ENCODE assay signal across 20 cellular contexts in the genomic region with DNA sequence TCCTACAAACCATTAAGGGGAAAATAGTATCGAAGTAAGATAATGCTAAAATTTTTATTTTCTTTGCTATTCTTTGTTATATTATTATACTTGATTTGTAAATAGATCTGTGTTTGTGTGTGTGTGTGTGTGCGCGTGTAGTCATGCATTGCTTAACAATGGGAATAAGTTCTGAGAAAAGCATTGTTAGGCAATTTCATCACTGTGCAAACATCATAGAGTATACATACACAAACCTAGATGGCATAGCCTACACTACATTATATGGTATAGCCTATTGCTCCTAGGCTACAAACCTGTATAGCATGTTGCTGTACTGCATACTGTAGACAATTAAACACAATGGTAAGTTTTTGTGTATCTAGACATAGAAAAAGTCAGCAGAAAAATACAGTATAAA. TPM values are rescaled to one million over a fixed set of nuclear protein-coding genes. Genes with fewer than 3 reads are reported as not detected.
DNase-seq lines count a peak whose midpoint lies in the region; ATAC-seq, FAIRE-seq and TF ChIP-seq lines count a peak whose summit lies in the region.
"Had no signal": no experiment of that assay in that cellular context is flagged by ENCODE, and none has a peak within 500 bp of the region (broad histone marks: within the 10 kb centered on the region; RNA-seq: fewer than 3 reads in every experiment).

No MANE protein-coding gene starts in this region.

- ATAC-seq in HepG2 (no peak), right lobe of liver (no peak), PC-3 (peak; percentile 63), left colon (peak; percentile 86), upper lobe of right lung (no peak), heart right ventricle (no peak)
- no peak for ATAC-seq in activated CD8-positive, alpha-beta T cell treated with anti-CD3 and anti-CD28 coated beads, Interleukin-2, amount 10 ng/mL, durations not matched to agents 7 days and 5 days
- ATAC-seq: HCT116 had no signal

- no peak for TF ChIP-seq POLR2A in HepG2 (IDR thresholded peaks at IDR 0.05; ENCODE audit: insufficient read depth in 1 of 2, low read depth in 2 of 2, low read length in 2 of 2)
- TF ChIP-seq POLR2A in right lobe of liver (IDR thresholded peaks at IDR 0.05) = no peak

- H3K4me3 ChIP-seq in HepG2 (replicated peaks in 1 of 3; ENCODE audit: insufficient read depth in 1 of 3, low read depth in 2 of 3, low read length in 3 of 3) (no peak overlapping the region), right lobe of liver (no peak overlapping the region), PC-3 (ENCODE audit: low read length) (no peak overlapping the region), upper lobe of right lung (no peak overlapping the region), heart right ventricle (no peak overlapping the region)
- H3K4me3 ChIP-seq: BLaER1 had no signal

- H4K20me1 ChIP-seq in HepG2 (ENCODE audit: insufficient read depth, low read length) = no peaks in the 10 kb centered on the region
- no peaks in the 10 kb centered on the region for H4K20me1 ChIP-seq in PC-3 (ENCODE audit: low read length)
- H4K20me1 ChIP-seq: BLaER1 had no signal

- H3K9ac ChIP-seq in HepG2 (ENCODE audit: insufficient read depth, low read depth, low read length) (no peak overlapping the region), PC-3 (ENCODE audit: low read length) (no peak overlapping the region)
- H3K9ac ChIP-seq: BLaER1 had no signal

- H2AFZ ChIP-seq in HepG2 (ENCODE audit: low read length) = no peak overlapping the region
- H2AFZ ChIP-seq in PC-3 (ENCODE audit: low read length) = no peak overlapping the region

- no peak for TF ChIP-seq RAD21 in HepG2 (CRISPR knock-in tag; IDR thresholded peaks at IDR 0.05)

- TF ChIP-seq EP300 in HepG2 (IDR thresholded peaks at IDR 0.05; ENCODE audit: low read depth in 2 of 2, low read length in 2 of 2) (no peak), HepG2 (CRISPR knock-in tag; IDR thresholded peaks at IDR 0.05; ENCODE audit: borderline replicate concordance) (no peak)

- H3K36me3 ChIP-seq in HepG2 (replicated peaks in 1 of 2; ENCODE audit: control insufficient read depth in 1 of 2, insufficient read depth in 2 of 2, low read length in 2 of 2) = peaks cover 6 to 57% of the 10 kb centered on the region in 2 experiments
- H3K36me3 ChIP-seq in right lobe of liver = peaks cover 0 to 62% (median 14%) of the 10 kb centered on the region in 4 donors
- H3K36me3 ChIP-seq in PC-3 (ENCODE audit: low read depth, low read length) = no peaks in the 10 kb centered on the region
- no peaks in the 10 kb centered on the region for H3K36me3 ChIP-seq in upper lobe of right lung
- H3K36me3 ChIP-seq in heart right ventricle = no peaks in the 10 kb centered on the region
- H3K36me3 ChIP-seq: BLaER1 had no signal

- H3K27ac ChIP-seq in HepG2 (ENCODE audit: extremely low read length, insufficient read depth, low read length) = no peak overlapping the region
- no peak overlapping the region for H3K27ac ChIP-seq in right lobe of liver
- H3K27ac ChIP-seq in PC-3 (ENCODE audit: low read length) = no peak overlapping the region
- H3K27ac ChIP-seq in upper lobe of right lung = no peak overlapping the region
- H3K27ac ChIP-seq in heart right ventricle = no peak overlapping the region
- H3K27ac ChIP-seq: BLaER1 had no signal

- H3K27me3 ChIP-seq in HepG2 (ENCODE audit: control insufficient read depth in 1 of 2, insufficient read depth in 2 of 2, low read length in 2 of 2) (no peaks in the 10 kb centered on the region; a peak in 1 of 5 replicates), right lobe of liver (no peaks in the 10 kb centered on the region), PC-3 (ENCODE audit: low read length) (no peaks in the 10 kb centered on the region), upper lobe of right lung (no peaks in the 10 kb centered on the region), heart right ventricle (no peaks in the 10 kb centered on the region)
- H3K27me3 ChIP-seq: BLaER1 had no signal

- H3K9me3 ChIP-seq in HepG2 (ENCODE audit: low read length) (no peaks in the 10 kb centered on the region), right lobe of liver (no peaks in the 10 kb centered on the region), PC-3 (ENCODE audit: low read length) (no peaks in the 10 kb centered on the region), upper lobe of right lung (no peaks in the 10 kb centered on the region), heart right ventricle (no peaks in the 10 kb centered on the region)
- H3K9me3 ChIP-seq: BLaER1 had no signal

- WGBS in HepG2 (ENCODE audit: low lambda C conversion rate) = 90% methylated on average over 3 of the region's 3 CpGs
- WGBS in right lobe of liver (ENCODE audit: insufficient coverage, low coverage, low lambda C conversion rate, missing lambda C conversion rate) = 83% methylated on average over 3 of the region's 3 CpGs
- WGBS in heart right ventricle, 2 donors = 88 to 92% methylated on average over 3 of the region's 3 CpGs

- in situ Hi-C loops in HepG2 (cut with HindIII; ENCODE audit: extremely low pct_ligation_motif_present, low pct_unique_long_range_greater_than_20kb) = no loop called here

- no peak overlapping the region for H3K4me2 ChIP-seq in HepG2 (ENCODE audit: low read depth, low read length)
- no peak overlapping the region for H3K4me2 ChIP-seq in PC-3 (ENCODE audit: low read length)
- H3K4me2 ChIP-seq: BLaER1 had no signal

- no peaks in the 10 kb centered on the region for H3K36me3 Mint-ChIP-seq in type B pancreatic cell
- no peaks in the 10 kb centered on the region for H3K36me3 Mint-ChIP-seq in activated CD8-positive, alpha-beta T cell treated with anti-CD3 and anti-CD28 coated beads, Interleukin-2, amount 10 ng/mL, durations not matched to agents 7 days and 5 days (ENCODE audit: low read depth)
- H3K36me3 Mint-ChIP-seq: CD14-positive monocyte; CD4-positive, alpha-beta memory T cell; IgD-negative memory B cell had no signal

- H3K79me2 ChIP-seq in HepG2 (ENCODE audit: insufficient read depth, low read length) (no peaks in the 10 kb centered on the region), PC-3 (ENCODE audit: low read length) (no peaks in the 10 kb centered on the region)

- no peak overlapping the region for H3K27ac Mint-ChIP-seq in type B pancreatic cell
- H3K27ac Mint-ChIP-seq in activated CD8-positive, alpha-beta T cell treated with anti-CD3 and anti-CD28 coated beads, Interleukin-2, amount 10 ng/mL, durations not matched to agents 7 days and 5 days = no peak overlapping the region
- H3K27ac Mint-ChIP-seq: CD14-positive monocyte; CD4-positive, alpha-beta memory T cell; HFFc6; IgD-negative memory B cell had no signal

- no peak for FAIRE-seq in HepG2 (lab: Jason Lieb, UNC)
- FAIRE-seq: HTR-8/SVneo had no signal

- no peaks in the 10 kb centered on the region for H3K4me1 ChIP-seq in HepG2 (ENCODE audit: insufficient read depth, low read length)
- peaks cover 0 to 22% (median 4%) of the 10 kb centered on the region in 4 donors for H3K4me1 ChIP-seq in right lobe of liver
- H3K4me1 ChIP-seq in PC-3 (ENCODE audit: insufficient read depth, low read length) = peaks cover 26% of the 10 kb centered on the region
- no peaks in the 10 kb centered on the region for H3K4me1 ChIP-seq in upper lobe of right lung
- peaks cover 0 to 12% (median 0%) of the 10 kb centered on the region in 9 donors for H3K4me1 ChIP-seq in heart right ventricle
- H3K4me1 ChIP-seq: BLaER1 had no signal

- no peak for DNase-seq in HepG2 (ENCODE audit: low spot score)
- DNase-seq in right lobe of liver = no peak
- DNase-seq in PC-3 = peak; percentile 62
- DNase-seq in left colon = no peak
- no peak for DNase-seq in type B pancreatic cell (ENCODE audit: extremely low spot score, unreplicated experiment)
- DNase-seq in upper lobe of right lung = no peak
- DNase-seq in heart right ventricle = no peak
- DNase-seq in activated CD8-positive, alpha-beta T cell treated with anti-CD3 and anti-CD28 coated beads, Interleukin-2, amount 10 ng/mL, durations not matched to agents 7 days and 5 days = no peak
- DNase-seq: 8988T; Calu3; CD4-positive, alpha-beta memory T cell; GOT3; H7; HFFc6 had no signal

- H3F3A ChIP-seq in PC-3 (ENCODE audit: low read length, unreplicated experiment) = peaks cover 8% of the 10 kb centered on the region

- H3K9me3 Mint-ChIP-seq in type B pancreatic cell = no peaks in the 10 kb centered on the region
- no peaks in the 10 kb centered on the region for H3K9me3 Mint-ChIP-seq in activated CD8-positive, alpha-beta T cell treated with anti-CD3 and anti-CD28 coated beads, Interleukin-2, amount 10 ng/mL, durations not matched to agents 7 days and 5 days (ENCODE audit: insufficient read depth)
- H3K9me3 Mint-ChIP-seq: CD4-positive, alpha-beta memory T cell; HFFc6; IgD-negative memory B cell had no signal

- no peak for TF ChIP-seq CTCF in HepG2 (CRISPR knock-in tag; IDR thresholded peaks at IDR 0.05)
- no peak for TF ChIP-seq CTCF in right lobe of liver (IDR thresholded peaks at IDR 0.05)
- no peak for TF ChIP-seq CTCF in PC-3 (conservative IDR thresholded peaks at IDR 0.05; ENCODE audit: low read depth, low read length)
- no peak for TF ChIP-seq CTCF in type B pancreatic cell (conservative IDR thresholded peaks at IDR 0.05)
- no peak for TF ChIP-seq CTCF in upper lobe of right lung (IDR thresholded peaks at IDR 0.05)
- no peak for TF ChIP-seq CTCF in heart right ventricle (IDR thresholded peaks at IDR 0.05)

- intact Hi-C loops in HepG2 (cut with micrococcal nuclease; ENCODE audit: unreplicated experiment) (no loop called here), right lobe of liver (cut with DNase I) (no loop called here), PC-3 (cut with micrococcal nuclease) (no loop called here), left colon (cut with DNase I, micrococcal nuclease) (no loop called here), upper lobe of right lung (cut with DNase I) (no loop called here), heart right ventricle (cut with DNase I) (no loop called here)

- H3K27me3 Mint-ChIP-seq in type B pancreatic cell = no peaks in the 10 kb centered on the region
- H3K27me3 Mint-ChIP-seq in activated CD8-positive, alpha-beta T cell treated with anti-CD3 and anti-CD28 coated beads, Interleukin-2, amount 10 ng/mL, durations not matched to agents 7 days and 5 days (ENCODE audit: low read depth) = peaks cover 9% of the 10 kb centered on the region
- H3K27me3 Mint-ChIP-seq: IgD-negative memory B cell had no signal

- CTCF ChIA-PET in HepG2 (lab: Yijun Ruan, JAX; ENCODE audit: low intra/inter-chr PET ratio, low total read pairs) (no interaction called here), PC-3 (lab: Charles Lee) (no interaction called here)
- CTCF ChIA-PET in activated CD8-positive, alpha-beta T cell treated with anti-CD3 and anti-CD28 coated beads, Interleukin-2, amount 10 ng/mL, durations not matched to agents 7 days and 5 days (lab: Charles Lee) = no interaction called here

- no peaks in the 10 kb centered on the region for H3K4me1 Mint-ChIP-seq in type B pancreatic cell (ENCODE audit: unreplicated experiment)
- no peaks in the 10 kb centered on the region for H3K4me1 Mint-ChIP-seq in activated CD8-positive, alpha-beta T cell treated with anti-CD3 and anti-CD28 coated beads, Interleukin-2, amount 10 ng/mL, durations not matched to agents 7 days and 5 days (ENCODE audit: low read depth)
- H3K4me1 Mint-ChIP-seq: CD14-positive monocyte; CD4-positive, alpha-beta memory T cell; IgD-negative memory B cell had no signal

- H3K9me2 ChIP-seq in PC-3 (replicated peaks; ENCODE audit: low read length) = no peaks in the 10 kb centered on the region

- H3K4me3 Mint-ChIP-seq in type B pancreatic cell = no peak overlapping the region
- H3K4me3 Mint-ChIP-seq in activated CD8-positive, alpha-beta T cell treated with anti-CD3 and anti-CD28 coated beads, Interleukin-2, amount 10 ng/mL, durations not matched to agents 7 days and 5 days = no peak overlapping the region
- H3K4me3 Mint-ChIP-seq: CD14-positive monocyte; CD4-positive, alpha-beta memory T cell; HFFc6; IgD-negative memory B cell had no signal

- BruUV-seq in HepG2 (replicated peaks; lab: Mats Ljungman, UMichigan) (no TSS peak), PC-3 (replicated peaks; lab: Mats Ljungman, UMichigan) (no TSS peak)

- POLR2A ChIA-PET in HepG2 (lab: Yijun Ruan, JAX) (no interaction called here), PC-3 (lab: Charles Lee; ENCODE audit: unreplicated experiment) (no interaction called here)
- POLR2A ChIA-PET in activated CD8-positive, alpha-beta T cell treated with anti-CD3 and anti-CD28 coated beads, Interleukin-2, amount 10 ng/mL, durations not matched to agents 7 days and 5 days (lab: Charles Lee) = no interaction called here

RNA-seq across cellular contexts. Expression of a gene that starts 17.1 kb away (rescaled TPM):
- total RNA-seq in HepG2 (2016; rRNA removed; fragmentation: Illumina TruSeq; extraction: Trizol) = 58.4 and 102 TPM in 2 replicates
- total RNA-seq in HepG2 (2016; cell fraction: cytosol; rRNA removed; fragmentation: Illumina TruSeq; extraction: Trizol; ENCODE audit: low read depth) = 4.8 and 5.0 TPM in 2 replicates
- total RNA-seq in HepG2 (2016; cell fraction: insoluble cytoplasmic fraction; rRNA removed; fragmentation: Illumina TruSeq; extraction: Trizol) = 55.4 and 103 TPM in 2 replicates
- total RNA-seq in HepG2 (2016; cell fraction: membrane; rRNA removed; fragmentation: Illumina TruSeq; extraction: Trizol) = 13.6 and 15.4 TPM in 2 replicates
- 112 and 117 TPM in 2 replicates for total RNA-seq in HepG2 (2016; cell fraction: nucleus; rRNA removed; fragmentation: Illumina TruSeq; extraction: Trizol)
- 78.2 and 84.7 TPM in 2 replicates for polyA plus RNA-seq in HepG2 (2011; rRNA removed)
- 25.7 and 42.3 TPM in 2 replicates for polyA plus RNA-seq in HepG2 (2011; cell fraction: cytosol; rRNA removed)
- 20.9 and 34.4 TPM in 2 replicates for polyA plus RNA-seq in HepG2 (2011; cell fraction: nucleus; rRNA removed)
- polyA plus RNA-seq in HepG2 (2012) = 101 and 154 TPM in 2 replicates
- polyA plus RNA-seq in HepG2 (2016; cell fraction: cytosol; fragmentation: Illumina TruSeq; extraction: Trizol; ENCODE audit: low read depth) = 2.5 and 2.9 TPM in 2 replicates
- polyA plus RNA-seq in HepG2 (2016; cell fraction: insoluble cytoplasmic fraction; fragmentation: Illumina TruSeq; extraction: Trizol; ENCODE audit: low read depth) = 33.9 and 35.6 TPM in 2 replicates
- 6.3 and 7.3 TPM in 2 replicates for polyA plus RNA-seq in HepG2 (2016; cell fraction: membrane; fragmentation: Illumina TruSeq; extraction: Trizol; ENCODE audit: low read depth)
- 83.7 and 84.7 TPM in 2 replicates for polyA plus RNA-seq in HepG2 (2016; cell fraction: nucleus; fragmentation: Illumina TruSeq; extraction: Trizol; ENCODE audit: insufficient read depth, low read depth)
- polyA minus RNA-seq in HepG2 (2011; rRNA and poly(A)+ RNA removed; ENCODE audit: low replicate concordance) = 235 TPM in 1 of 2 replicates, not detected in the other
- polyA minus RNA-seq in HepG2 (2011; cell fraction: cytosol; rRNA and poly(A)+ RNA removed) = 56.3 and 83.6 TPM in 2 replicates
- 111 and 137 TPM in 2 replicates for polyA minus RNA-seq in HepG2 (2011; cell fraction: nucleus; rRNA and poly(A)+ RNA removed)
- total RNA-seq in right lobe of liver = 100 to 1,000 TPM in 4 of 6 experiments, 10 to 100 TPM in 2; 91.6 to 134 (median 112) TPM
- 0.33 TPM in 1 of 2 replicates, not detected in the other for total RNA-seq in PC-3 (2014; rRNA removed)
- total RNA-seq in left colon = 1 to 10 TPM in 1 of 2 donors, not detected in 1; 1.6 TPM
- 16.0 and 54.4 TPM in 2 replicates for total RNA-seq in type B pancreatic cell (ENCODE audit: low replicate concordance)
- 0.20 TPM for total RNA-seq in upper lobe of right lung
- total RNA-seq in heart right ventricle = 1 to 10 TPM; 1.5 to 5.9 (median 3.6) TPM
- 1 to 10 TPM in 1 of 2 donors, under 1 TPM in 1; 0.23 to 1.3 TPM for polyA plus RNA-seq in heart right ventricle
- total RNA-seq in activated CD8-positive, alpha-beta T cell treated with anti-CD3 and anti-CD28 coated beads, Interleukin-2, amount 10 ng/mL, durations not matched to agents 7 days and 5 days = under 1 TPM in 1 of 2 experiments, not detected in 1; 0.58 TPM
- total RNA-seq: A673, Calu3, HFFc6 had no signal
- polyA plus RNA-seq: CD14-positive monocyte; CD4-positive, alpha-beta memory T cell; IgD-negative memory B cell had no signal

RNA-seq across cellular contexts. Expression of a gene that starts 27.9 kb away (rescaled TPM):
- total RNA-seq in HepG2 (2016; rRNA removed; fragmentation: Illumina TruSeq; extraction: Trizol) (12.6 and 18.8 TPM in 2 replicates), right lobe of liver (1 to 10 TPM; 3.5 to 6.5 (median 4.0) TPM), PC-3 (2014; rRNA removed) (5.2 and 20.3 TPM in 2 replicates), left colon (1 to 10 TPM; 6.5 to 7.1 TPM), type B pancreatic cell (ENCODE audit: low replicate concordance) (7.4 and 10.1 TPM in 2 replicates), upper lobe of right lung (5.0 TPM), heart right ventricle (1 to 10 TPM; 2.8 to 5.0 (median 3.9) TPM)
- total RNA-seq in HepG2 (2016; cell fraction: cytosol; rRNA removed; fragmentation: Illumina TruSeq; extraction: Trizol; ENCODE audit: low read depth) = 1.7 and 2.0 TPM in 2 replicates
- 10.2 and 21.2 TPM in 2 replicates for total RNA-seq in HepG2 (2016; cell fraction: insoluble cytoplasmic fraction; rRNA removed; fragmentation: Illumina TruSeq; extraction: Trizol)
- 3.0 and 5.1 TPM in 2 replicates for total RNA-seq in HepG2 (2016; cell fraction: membrane; rRNA removed; fragmentation: Illumina TruSeq; extraction: Trizol)
- 7.6 and 13.0 TPM in 2 replicates for total RNA-seq in HepG2 (2016; cell fraction: nucleus; rRNA removed; fragmentation: Illumina TruSeq; extraction: Trizol)
- polyA plus RNA-seq in HepG2 (2011; rRNA removed) (2.1 and 3.9 TPM in 2 replicates), heart right ventricle (1 to 10 TPM; 1.9 to 4.0 TPM)
- polyA plus RNA-seq in HepG2 (2011; cell fraction: cytosol; rRNA removed) = 1.2 and 1.9 TPM in 2 replicates
- 1.6 TPM in 2 replicates for polyA plus RNA-seq in HepG2 (2011; cell fraction: nucleus; rRNA removed)
- 3.4 and 5.1 TPM in 2 replicates for polyA plus RNA-seq in HepG2 (2012)
- polyA plus RNA-seq in HepG2 (2016; cell fraction: cytosol; fragmentation: Illumina TruSeq; extraction: Trizol; ENCODE audit: low read depth) = 0.54 and 0.82 TPM in 2 replicates
- 15.7 and 17.7 TPM in 2 replicates for polyA plus RNA-seq in HepG2 (2016; cell fraction: insoluble cytoplasmic fraction; fragmentation: Illumina TruSeq; extraction: Trizol; ENCODE audit: low read depth)
- polyA plus RNA-seq in HepG2 (2016; cell fraction: membrane; fragmentation: Illumina TruSeq; extraction: Trizol; ENCODE audit: low read depth) = 1.3 and 1.4 TPM in 2 replicates
- 9.4 TPM in 2 replicates for polyA plus RNA-seq in HepG2 (2016; cell fraction: nucleus; fragmentation: Illumina TruSeq; extraction: Trizol; ENCODE audit: insufficient read depth, low read depth)
- polyA minus RNA-seq in HepG2 (2011; rRNA and poly(A)+ RNA removed; ENCODE audit: low replicate concordance) = 1.2 and 2.2 TPM in 2 replicates
- 2.3 and 2.5 TPM in 2 replicates for polyA minus RNA-seq in HepG2 (2011; cell fraction: cytosol; rRNA and poly(A)+ RNA removed)
- 7.2 and 8.9 TPM in 2 replicates for polyA minus RNA-seq in HepG2 (2011; cell fraction: nucleus; rRNA and poly(A)+ RNA removed)
- 1 to 10 TPM; 7.4 to 8.2 TPM for total RNA-seq in activated CD8-positive, alpha-beta T cell treated with anti-CD3 and anti-CD28 coated beads, Interleukin-2, amount 10 ng/mL, durations not matched to agents 7 days and 5 days

Comparison
In these comparisons a context has a peak if more than half of its experiments do, and no peak if none do; other contexts are left out.
1. ATAC-seq: peak in PC-3 (single experiment) and left colon (single experiment); none in HepG2 (single experiment), right lobe of liver (0 of 4), upper lobe of right lung (single experiment), heart right ventricle (0 of 8) and activated CD8-positive, alpha-beta T cell treated with anti-CD3 and anti-CD28 coated beads, Interleukin-2, amount 10 ng/mL, durations not matched to agents 7 days and 5 days (single experiment).